ENCODE assay signal across 8 cellular contexts in the genomic region with DNA sequence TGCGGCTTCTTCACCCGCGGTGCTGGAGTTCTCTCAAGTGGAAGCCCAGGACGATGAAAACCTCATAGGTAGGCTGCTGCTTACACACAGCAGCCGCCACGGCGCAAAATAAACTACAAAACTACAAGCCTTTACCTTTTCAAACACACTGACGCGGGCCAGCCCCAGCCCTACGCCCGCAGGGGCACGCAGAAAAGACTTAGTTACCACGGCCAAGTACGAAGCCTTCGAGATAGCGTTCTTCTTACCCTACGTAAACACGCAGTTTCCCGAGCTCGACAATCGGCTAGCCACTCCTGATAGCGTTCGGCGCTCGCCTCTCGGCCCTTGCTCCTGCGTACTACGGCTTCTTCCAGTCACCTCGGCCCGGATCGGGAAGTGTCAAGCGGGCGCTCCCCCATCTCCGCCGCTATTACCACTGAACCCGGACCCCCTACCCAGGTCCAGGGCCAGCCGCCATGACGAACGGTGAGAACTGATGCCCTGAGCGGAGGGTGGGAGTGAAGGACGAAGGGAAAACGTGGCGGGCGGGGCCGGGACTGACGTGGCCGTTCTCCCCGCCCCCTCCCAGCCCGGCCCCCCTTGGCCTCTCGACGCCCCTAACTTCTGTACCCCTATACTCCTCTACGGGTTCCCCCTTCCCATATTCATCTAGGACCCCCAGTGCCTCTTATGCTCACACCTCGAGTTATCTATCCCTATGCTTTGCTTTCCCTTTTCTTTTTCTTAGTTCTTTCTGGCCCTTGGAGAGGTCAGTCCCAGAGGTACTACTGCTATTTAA. TPM values are rescaled to one million over a fixed set of nuclear protein-coding genes. Genes with fewer than 3 reads are reported as not detected.
A peak's percentile ranks its signal among the peaks of the same experiment; 100 is the strongest.
DNase-seq lines count a peak whose midpoint lies in the region; TF ChIP-seq lines count a peak whose summit lies in the region.

A gene (plus strand): TSS at position 350 of the 781 bp plus-strand sequence. CDS start 109 bp downstream, at position 459.

- peak within 1 kb of the TSS; percentile 97 to 99 (median 98) for H3K27ac Mint-ChIP-seq in nephron
- H3K27ac Mint-ChIP-seq in stimulated activated naive CD8-positive, alpha-beta T cell treated with anti-CD3 and anti-CD28 coated beads, Interleukin-15, Interleukin-2, amounts not matched to agents 100 ng/mL and 50 ng/mL, for 24 hours = peak within 1 kb of the TSS; percentile 94

- peak within 1 kb of the TSS; percentile 94 to 95 (median 95) for H3K4me3 Mint-ChIP-seq in nephron
- peak within 1 kb of the TSS; percentile 96 for H3K4me3 Mint-ChIP-seq in stimulated activated naive CD8-positive, alpha-beta T cell treated with anti-CD3 and anti-CD28 coated beads, Interleukin-15, Interleukin-2, amounts not matched to agents 100 ng/mL and 50 ng/mL, for 24 hours

- no peaks in the 10 kb centered on the region for H3K9me3 Mint-ChIP-seq in nephron
- no peaks in the 10 kb centered on the region for H3K9me3 Mint-ChIP-seq in stimulated activated naive CD8-positive, alpha-beta T cell treated with anti-CD3 and anti-CD28 coated beads, Interleukin-15, Interleukin-2, amounts not matched to agents 100 ng/mL and 50 ng/mL, for 24 hours

- no peak for TF ChIP-seq CTCF in fibroblast of pulmonary artery (IDR thresholded peaks at IDR 0.05; ENCODE audit: low read length, missing control alignments)
- no peak for TF ChIP-seq CTCF in nephron (IDR thresholded peaks at IDR 0.05; ENCODE audit: unreplicated experiment in 3 of 3)

- peaks cover 22% of the 10 kb centered on the region for H3K4me1 Mint-ChIP-seq in nephron
- H3K4me1 Mint-ChIP-seq in stimulated activated naive CD8-positive, alpha-beta T cell treated with anti-CD3 and anti-CD28 coated beads, Interleukin-15, Interleukin-2, amounts not matched to agents 100 ng/mL and 50 ng/mL, for 24 hours (ENCODE audit: low read depth) = peaks cover 30% of the 10 kb centered on the region

- peaks cover 27% of the 10 kb centered on the region for H3K36me3 Mint-ChIP-seq in nephron (ENCODE audit: low read depth)
- H3K36me3 Mint-ChIP-seq in stimulated activated naive CD8-positive, alpha-beta T cell treated with anti-CD3 and anti-CD28 coated beads, Interleukin-15, Interleukin-2, amounts not matched to agents 100 ng/mL and 50 ng/mL, for 24 hours (ENCODE audit: low read depth) = peaks cover 31% of the 10 kb centered on the region

- no peaks in the 10 kb centered on the region for H3K27me3 Mint-ChIP-seq in nephron (ENCODE audit: low read depth)
- H3K27me3 Mint-ChIP-seq in stimulated activated naive CD8-positive, alpha-beta T cell treated with anti-CD3 and anti-CD28 coated beads, Interleukin-15, Interleukin-2, amounts not matched to agents 100 ng/mL and 50 ng/mL, for 24 hours = no peaks in the 10 kb centered on the region

- H3K36me3 ChIP-seq in H7 (replicated peaks; ENCODE audit: control insufficient read depth, insufficient read depth, low read length) = no peaks in the 10 kb centered on the region; the same call in 1 of the 2 replicates

- DNase-seq in ELF-1 (ENCODE audit: low read depth, low spot score) = peak; percentile 95
- peak; percentile 90 for DNase-seq in H7
- DNase-seq in M059J (ENCODE audit: low read depth) = peak; percentile 92
- DNase-seq in activated T-helper 9 cell treated with anti-CD3 and anti-CD28 coated beads, Interleukin-2, amount 50 U/mL, for 16 hours (ENCODE audit: low read depth) = peak; percentile 80
- DNase-seq in fibroblast of pulmonary artery (ENCODE audit: low read depth) = peak; percentile 97

- no peaks in the 10 kb centered on the region for H3K27me3 ChIP-seq in H7 (ENCODE audit: control insufficient read depth, insufficient read depth, low read length)

- peak within 1 kb of the TSS; percentile 79 for H3K4me3 ChIP-seq in H7 (ENCODE audit: insufficient read depth, low read depth, low read length)
- H3K4me3 ChIP-seq in fibroblast of pulmonary artery (replicated peaks; ENCODE audit: low read depth, low read length) = peak within 1 kb of the TSS; percentile 92

- peak; percentile 67 for TF ChIP-seq POLR2A in Raji (IDR thresholded peaks at IDR 0.05; ENCODE audit: insufficient read depth, low read depth, low read length)

RNA-seq across cellular contexts. Expression of the gene that starts here (rescaled TPM):
- 21.6 and 26.3 TPM in 2 replicates for total RNA-seq in H7 (2014; rRNA removed; shearing (Covaris generic))
- total RNA-seq in M059J (2014; rRNA removed; shearing (Covaris generic)) = 38.5 and 44.8 TPM in 2 replicates

Comparison
In these comparisons a context has a peak if more than half of its experiments do, and no peak if none do; other contexts are left out.
1. Peak in every context shown above with its lines: DNase-seq and H3K4me3 ChIP-seq.